In genomic region chr4:180150818-180151217, GRCh38 we compare ENCODE assay signal across 9 cellular contexts.
DNase-seq lines count a peak whose midpoint lies in the region; TF ChIP-seq lines count a peak whose summit lies in the region.
"Had no signal": no experiment of that assay in that cellular context is flagged by ENCODE, and none has a peak within 500 bp of the region (broad histone marks: within the 10 kb centered on the region; RNA-seq: fewer than 3 reads in every experiment).

No MANE protein-coding gene starts in this region.

- no peaks in the 10 kb centered on the region for H3K27me3 Mint-ChIP-seq in progenitor cell of endocrine pancreas

- no peaks in the 10 kb centered on the region for H3K36me3 Mint-ChIP-seq in progenitor cell of endocrine pancreas (ENCODE audit: insufficient read depth)

- no peak overlapping the region for H3K27ac Mint-ChIP-seq in progenitor cell of endocrine pancreas
- H3K27ac Mint-ChIP-seq: T-helper 1 cell treated with Interleukin-12 subunit alpha and Interleukin-12 subunit beta and Interleukin-4 antibody, amounts not matched to agents 30 μg/mL and 1 μg/mL, for 36 hours had no signal

- no peaks in the 10 kb centered on the region for H3K9me3 Mint-ChIP-seq in progenitor cell of endocrine pancreas (ENCODE audit: low read depth)
- H3K9me3 Mint-ChIP-seq: T-helper 1 cell treated with Interleukin-12 subunit alpha and Interleukin-12 subunit beta and Interleukin-4 antibody, amounts not matched to agents 30 μg/mL and 1 μg/mL, for 36 hours had no signal

- H3K27ac ChIP-seq in esophagus squamous epithelium = no peak overlapping the region

- H3K36me3 ChIP-seq in esophagus squamous epithelium = no peaks in the 10 kb centered on the region

- no peaks in the 10 kb centered on the region for H3K9me3 ChIP-seq in esophagus squamous epithelium

- H3K4me1 Mint-ChIP-seq in progenitor cell of endocrine pancreas (ENCODE audit: low read depth) = peaks cover 3% of the 10 kb centered on the region

- 27 to 30% methylated on average over 3 of the region's 3 CpGs for WGBS in esophagus squamous epithelium, 2 donors

- intact Hi-C loops in esophagus squamous epithelium (cut with DNase I) = no loop called here

- H3K4me3 ChIP-seq in esophagus squamous epithelium = no peak overlapping the region

- H3K4me3 Mint-ChIP-seq in progenitor cell of endocrine pancreas (ENCODE audit: low read depth) = no peak overlapping the region
- H3K4me3 Mint-ChIP-seq: T-helper 1 cell treated with Interleukin-12 subunit alpha and Interleukin-12 subunit beta and Interleukin-4 antibody, amounts not matched to agents 30 μg/mL and 1 μg/mL, for 36 hours had no signal

- DNase-seq in NCI-H1105 treated with DMSO at 0.1 percent for 48 hours (lab: John Stamatoyannopoulos, UW) = peak; percentile 14
- no peak for DNase-seq in NCI-H1105 (lab: John Stamatoyannopoulos, UW)
- peak; percentile 42 for DNase-seq in NAMALWA (ENCODE audit: low spot score)
- peak; percentile 18 for DNase-seq in astrocyte of the hippocampus (ENCODE audit: low read depth, low spot score)
- no peak for DNase-seq in progenitor cell of endocrine pancreas (ENCODE audit: low spot score, unreplicated experiment)
- DNase-seq in dermis blood vessel endothelial cell = no peak
- no peak for DNase-seq in cerebellar nuclear complex (lab: John Stamatoyannopoulos, UW)
- no peak for DNase-seq in esophagus squamous epithelium (lab: John Stamatoyannopoulos, UW)

- no peak for TF ChIP-seq POLR2A in esophagus squamous epithelium (IDR thresholded peaks at IDR 0.05)

- no peaks in the 10 kb centered on the region for H3K4me1 ChIP-seq in esophagus squamous epithelium

- peak; percentile 72 for TF ChIP-seq CTCF in progenitor cell of endocrine pancreas (IDR thresholded peaks at IDR 0.05; ENCODE audit: unreplicated experiment)
- peak in 2 of 6 experiments; percentile 6 to 33 for TF ChIP-seq CTCF in esophagus squamous epithelium (IDR thresholded peaks at IDR 0.05)

- no peaks in the 10 kb centered on the region for H3K27me3 ChIP-seq in esophagus squamous epithelium

Comparison
In these comparisons a context has a peak if more than half of its experiments do, and no peak if none do; other contexts are left out.
1. DNase-seq: peak in NCI-H1105 treated with DMSO at 0.1 percent for 48 hours (single experiment), NAMALWA (single experiment) and astrocyte of the hippocampus (single experiment); none in NCI-H1105 (single experiment), progenitor cell of endocrine pancreas (single experiment), dermis blood vessel endothelial cell (single experiment), cerebellar nuclear complex (0 of 2) and esophagus squamous epithelium (single experiment).